In the genomic region with DNA sequence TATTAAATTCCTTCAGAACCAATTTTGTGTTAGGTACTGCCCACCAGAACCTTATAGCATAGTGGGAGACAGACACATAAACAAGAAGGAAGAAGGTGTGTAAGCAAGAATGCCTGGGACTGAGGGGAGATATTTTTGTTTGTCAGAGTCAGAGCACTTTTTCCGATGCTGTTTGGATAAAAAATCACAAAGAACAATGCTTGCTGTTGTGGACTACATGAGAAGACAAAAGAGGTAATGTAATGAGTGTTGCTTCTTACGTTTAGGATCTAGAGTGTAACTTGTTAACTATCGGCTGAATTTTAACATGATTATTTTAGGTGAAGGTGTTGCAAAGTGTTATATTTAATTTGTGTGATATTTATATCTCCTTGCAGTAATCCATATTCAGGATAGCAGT, we compare ENCODE assay signal across 27 cellular contexts.
DNase-seq lines count a peak whose midpoint lies in the region; ATAC-seq and TF ChIP-seq lines count a peak whose summit lies in the region.
"Had no signal": no experiment of that assay in that cellular context is flagged by ENCODE, and none has a peak within 500 bp of the region (broad histone marks: within the 10 kb centered on the region; RNA-seq: fewer than 3 reads in every experiment).

No MANE protein-coding gene starts in this region.

- no peak for ATAC-seq in activated CD8-positive, alpha-beta T cell treated with anti-CD3 and anti-CD28 coated beads for 36 hours
- no peak for ATAC-seq in activated CD8-positive, alpha-beta T cell treated with anti-CD3 and anti-CD28 coated beads, Interleukin-2, amount 10 ng/mL, durations not matched to agents 7 days and 5 days
- no peak for ATAC-seq in T-helper 17 cell
- no peak for ATAC-seq in GM21737 (IDR thresholded peaks at IDR 0.05; ENCODE audit: unreplicated experiment)
- ATAC-seq: activated CD4-positive, CD25-positive, alpha-beta regulatory T cell treated with anti-CD3 and anti-CD28 coated beads, Interleukin-2, amount 50 U/mL, for 24 hours; gastrocnemius medialis; mucosa of descending colon; right lobe of liver had no signal

- H3K4me3 ChIP-seq in testis = no peak overlapping the region
- H3K4me3 ChIP-seq: gastrocnemius medialis, mucosa of descending colon, right lobe of liver, SJCRH30, suprapubic skin had no signal

- CTCF ChIA-PET in activated CD8-positive, alpha-beta T cell treated with anti-CD3 and anti-CD28 coated beads for 36 hours (lab: Charles Lee) = no interaction called here
- CTCF ChIA-PET in activated CD8-positive, alpha-beta T cell treated with anti-CD3 and anti-CD28 coated beads, Interleukin-2, amount 10 ng/mL, durations not matched to agents 7 days and 5 days (lab: Charles Lee) = no interaction called here

- peaks cover 39% of the 10 kb centered on the region for H3K4me1 Mint-ChIP-seq in activated CD8-positive, alpha-beta T cell treated with anti-CD3 and anti-CD28 coated beads for 36 hours (ENCODE audit: low read depth)
- no peaks in the 10 kb centered on the region for H3K4me1 Mint-ChIP-seq in activated CD8-positive, alpha-beta T cell treated with anti-CD3 and anti-CD28 coated beads, Interleukin-2, amount 10 ng/mL, durations not matched to agents 7 days and 5 days (ENCODE audit: low read depth)
- H3K4me1 Mint-ChIP-seq in T-helper 17 cell = peaks cover 19% of the 10 kb centered on the region
- peaks cover 10 to 48% of the 10 kb centered on the region in 2 donors for H3K4me1 Mint-ChIP-seq in immature natural killer cell
- H3K4me1 Mint-ChIP-seq: CD14-positive monocyte, neural crest cell had no signal

- POLR2A ChIA-PET in activated CD8-positive, alpha-beta T cell treated with anti-CD3 and anti-CD28 coated beads for 36 hours (lab: Charles Lee) = interaction anchor here (1.2 kb wide), 1 partner anchor 86 kb away, joined by 3 read pairs; no protein-coding TSS in a partner anchor
- POLR2A ChIA-PET in activated CD8-positive, alpha-beta T cell treated with anti-CD3 and anti-CD28 coated beads, Interleukin-2, amount 10 ng/mL, durations not matched to agents 7 days and 5 days (lab: Charles Lee) = no interaction called here

- H3K4me3 Mint-ChIP-seq in activated CD8-positive, alpha-beta T cell treated with anti-CD3 and anti-CD28 coated beads for 36 hours = no peak overlapping the region
- no peak overlapping the region for H3K4me3 Mint-ChIP-seq in activated CD8-positive, alpha-beta T cell treated with anti-CD3 and anti-CD28 coated beads, Interleukin-2, amount 10 ng/mL, durations not matched to agents 7 days and 5 days
- H3K4me3 Mint-ChIP-seq in T-helper 17 cell (no peak overlapping the region), immature natural killer cell (no peak overlapping the region)
- H3K4me3 Mint-ChIP-seq: CD14-positive monocyte; dendritic cell treated with granulocyte-macrophage colony-stimulating factor and Interleukin-4, amounts not matched to agents 40 ng/mL and 50 ng/mL, for 4 days; neural crest cell had no signal

- TF ChIP-seq POLR2A in testis (IDR thresholded peaks at IDR 0.05) = no peak

- H3K27ac ChIP-seq in testis = no peak overlapping the region
- H3K27ac ChIP-seq: 22Rv1, gastrocnemius medialis, right lobe of liver, SJCRH30, suprapubic skin had no signal

- H3K4me1 ChIP-seq in testis = no peaks in the 10 kb centered on the region
- H3K4me1 ChIP-seq: gastrocnemius medialis, right lobe of liver, SJCRH30, suprapubic skin had no signal

- no peak for DNase-seq in activated CD8-positive, alpha-beta T cell treated with anti-CD3 and anti-CD28 coated beads for 36 hours
- no peak for DNase-seq in activated CD8-positive, alpha-beta T cell treated with anti-CD3 and anti-CD28 coated beads, Interleukin-2, amount 10 ng/mL, durations not matched to agents 7 days and 5 days
- DNase-seq in T-helper 17 cell (no peak), immature natural killer cell (no peak), putamen (ENCODE audit: low spot score) (peak; percentile 3), nucleus accumbens (lab: John Stamatoyannopoulos, UW) (no peak), testis (no peak)
- DNase-seq: activated T-cell treated with anti-CD3 and anti-CD28 coated beads for 4 hours; gastrocnemius medialis; hippocampal formation; KG1; MM.1S; mucosa of descending colon; NCI-H2081; NCI-H226; NCI-H748 treated with DMSO at 0.1 percent for 48 hours; posterior cingulate gyrus; right lobe of liver; SJCRH30; stimulated activated CD4-positive, alpha-beta T cell treated with anti-CD3 and anti-CD28 coated beads, Interleukin-2, amount 100 ng/mL, for 48 hours had no signal

- H3K36me3 Mint-ChIP-seq in activated CD8-positive, alpha-beta T cell treated with anti-CD3 and anti-CD28 coated beads for 36 hours (ENCODE audit: low read depth) = peaks cover 36% of the 10 kb centered on the region
- peaks cover 53% of the 10 kb centered on the region for H3K36me3 Mint-ChIP-seq in activated CD8-positive, alpha-beta T cell treated with anti-CD3 and anti-CD28 coated beads, Interleukin-2, amount 10 ng/mL, durations not matched to agents 7 days and 5 days (ENCODE audit: low read depth)
- H3K36me3 Mint-ChIP-seq in T-helper 17 cell (ENCODE audit: low read depth) (peaks cover 8% of the 10 kb centered on the region), immature natural killer cell (peaks cover 14 to 45% (median 28%) of the 10 kb centered on the region in 3 donors)

- H3K9me3 Mint-ChIP-seq in activated CD8-positive, alpha-beta T cell treated with anti-CD3 and anti-CD28 coated beads for 36 hours = no peaks in the 10 kb centered on the region
- no peaks in the 10 kb centered on the region for H3K9me3 Mint-ChIP-seq in activated CD8-positive, alpha-beta T cell treated with anti-CD3 and anti-CD28 coated beads, Interleukin-2, amount 10 ng/mL, durations not matched to agents 7 days and 5 days (ENCODE audit: insufficient read depth)
- no peaks in the 10 kb centered on the region for H3K9me3 Mint-ChIP-seq in immature natural killer cell
- H3K9me3 Mint-ChIP-seq: CD14-positive monocyte; dendritic cell treated with granulocyte-macrophage colony-stimulating factor and Interleukin-4, amounts not matched to agents 40 ng/mL and 50 ng/mL, for 4 days; neural crest cell had no signal

- H3K9me3 ChIP-seq in T-helper 17 cell (ENCODE audit: control insufficient read depth, low read length, poor library complexity, severe bottlenecking) = no peaks in the 10 kb centered on the region
- H3K9me3 ChIP-seq in testis = no peaks in the 10 kb centered on the region
- H3K9me3 ChIP-seq: gastrocnemius medialis, mucosa of descending colon, right lobe of liver, SJCRH30, suprapubic skin had no signal

- H3K27me3 ChIP-seq in testis = no peaks in the 10 kb centered on the region
- H3K27me3 ChIP-seq: gastrocnemius medialis, right lobe of liver, SJCRH30, suprapubic skin had no signal

- H3K36me3 ChIP-seq in testis (ENCODE audit: low read depth, missing control alignments) = no peaks in the 10 kb centered on the region

- H3K27ac Mint-ChIP-seq in activated CD8-positive, alpha-beta T cell treated with anti-CD3 and anti-CD28 coated beads for 36 hours = peak overlapping the region; percentile 59
- H3K27ac Mint-ChIP-seq in activated CD8-positive, alpha-beta T cell treated with anti-CD3 and anti-CD28 coated beads, Interleukin-2, amount 10 ng/mL, durations not matched to agents 7 days and 5 days = no peak overlapping the region
- peak overlapping the region; percentile 76 for H3K27ac Mint-ChIP-seq in T-helper 17 cell
- peak overlapping the region in 5 of 6 donors; percentile 6 to 47 (median 30) for H3K27ac Mint-ChIP-seq in immature natural killer cell
- H3K27ac Mint-ChIP-seq: CD14-positive monocyte; dendritic cell treated with granulocyte-macrophage colony-stimulating factor and Interleukin-4, amounts not matched to agents 40 ng/mL and 50 ng/mL, for 4 days had no signal

- intact Hi-C loops in activated CD8-positive, alpha-beta T cell treated with anti-CD3 and anti-CD28 coated beads for 36 hours (cut with micrococcal nuclease) = no loop called here
- intact Hi-C loops in testis (cut with DNase I; ENCODE audit: low total_unique reads) = no loop called here

- no peak for TF ChIP-seq CTCF in activated CD8-positive, alpha-beta T cell treated with anti-CD3 and anti-CD28 coated beads for 36 hours (IDR thresholded peaks at IDR 0.05)
- no peak for TF ChIP-seq CTCF in testis (IDR thresholded peaks at IDR 0.05)

- no peaks in the 10 kb centered on the region for H3K27me3 Mint-ChIP-seq in activated CD8-positive, alpha-beta T cell treated with anti-CD3 and anti-CD28 coated beads for 36 hours
- H3K27me3 Mint-ChIP-seq in activated CD8-positive, alpha-beta T cell treated with anti-CD3 and anti-CD28 coated beads, Interleukin-2, amount 10 ng/mL, durations not matched to agents 7 days and 5 days (ENCODE audit: low read depth) = no peaks in the 10 kb centered on the region
- H3K27me3 Mint-ChIP-seq in T-helper 17 cell = no peaks in the 10 kb centered on the region
- no peaks in the 10 kb centered on the region for H3K27me3 Mint-ChIP-seq in immature natural killer cell (ENCODE audit: low read depth in 3 of 3)
- H3K27me3 Mint-ChIP-seq: dendritic cell treated with granulocyte-macrophage colony-stimulating factor and Interleukin-4, amounts not matched to agents 40 ng/mL and 50 ng/mL, for 4 days had no signal

- 67 to 75% methylated on average over 3 of the region's 3 CpGs for WGBS in testis, 2 donors
